8 cellular contexts compared by ENCODE assay signal in genomic region chr1:11272842-11273594, GRCh38. TPM values are rescaled to one million over a fixed set of nuclear protein-coding genes. Genes with fewer than 3 reads are reported as not detected.
DNase-seq lines count a peak whose midpoint lies in the region; TF ChIP-seq lines count a peak whose summit lies in the region.

Gene UBIAD1 (plus strand): TSS chr1:11273198. CDS start chr1:11273532, 334 bp downstream.

- H3K36me3 Mint-ChIP-seq in nephron progenitor cell (ENCODE audit: low read depth): peaks cover 10% of the 10 kb centered on the region
- peaks cover 26% of the 10 kb centered on the region for H3K36me3 Mint-ChIP-seq in stimulated activated naive CD8-positive, alpha-beta T cell treated with anti-CD3 and anti-CD28 coated beads, Interleukin-15, Interleukin-2, amounts not matched to agents 100 ng/mL and 50 ng/mL, for 24 hours (ENCODE audit: low read depth)

- H3K4me2 ChIP-seq in GM23248 (ENCODE audit: unreplicated experiment) (peak within 1 kb of the TSS; percentile 82), Karpas-422 (ENCODE audit: low read depth, low read length, poor library complexity, severe bottlenecking) (peak within 1 kb of the TSS; percentile 90)

- H3K9me3 Mint-ChIP-seq in nephron progenitor cell: no peaks in the 10 kb centered on the region
- no peaks in the 10 kb centered on the region for H3K9me3 Mint-ChIP-seq in stimulated activated naive CD8-positive, alpha-beta T cell treated with anti-CD3 and anti-CD28 coated beads, Interleukin-15, Interleukin-2, amounts not matched to agents 100 ng/mL and 50 ng/mL, for 24 hours

- peak; percentile 38 for TF ChIP-seq CTCF in fibroblast of the aortic adventitia (IDR thresholded peaks at IDR 0.05; ENCODE audit: insufficient read depth, low read length)
- no peak for TF ChIP-seq CTCF in nephron progenitor cell (IDR thresholded peaks at IDR 0.05)

- H3K9ac ChIP-seq in GM23248: peak within 1 kb of the TSS; percentile 81
- H3K9ac ChIP-seq in Karpas-422 (ENCODE audit: low read length): peak within 1 kb of the TSS; percentile 92

- no peaks in the 10 kb centered on the region for H3K27me3 ChIP-seq in GM23248 (replicated peaks; ENCODE audit: insufficient read depth)
- H3K27me3 ChIP-seq in Karpas-422 (ENCODE audit: low read length): no peaks in the 10 kb centered on the region

- no peaks in the 10 kb centered on the region for H3K36me3 ChIP-seq in GM23248 (ENCODE audit: low read depth)
- H3K36me3 ChIP-seq in Karpas-422 (ENCODE audit: insufficient read depth, low read length): no peaks in the 10 kb centered on the region

- H3K4me1 Mint-ChIP-seq in nephron progenitor cell: peaks cover 23% of the 10 kb centered on the region
- peaks cover 35% of the 10 kb centered on the region for H3K4me1 Mint-ChIP-seq in stimulated activated naive CD8-positive, alpha-beta T cell treated with anti-CD3 and anti-CD28 coated beads, Interleukin-15, Interleukin-2, amounts not matched to agents 100 ng/mL and 50 ng/mL, for 24 hours (ENCODE audit: low read depth)

- H3K9me2 ChIP-seq in GM23248 (ENCODE audit: insufficient read depth): no peaks in the 10 kb centered on the region
- H3K9me2 ChIP-seq in Karpas-422 (replicated peaks; ENCODE audit: insufficient read depth, low read length): no peaks in the 10 kb centered on the region

- H3K27ac ChIP-seq in GM23248 (peak within 1 kb of the TSS; percentile 47), Karpas-422 (ENCODE audit: low read length) (peak within 1 kb of the TSS; percentile 52)

- peak within 1 kb of the TSS; percentile 75 for H3K4me3 ChIP-seq in GM23248
- H3K4me3 ChIP-seq in Karpas-422 (ENCODE audit: low read length): peak within 1 kb of the TSS; percentile 84
- peak within 1 kb of the TSS; percentile 90 for H3K4me3 ChIP-seq in fibroblast of the aortic adventitia (ENCODE audit: low read depth, low read length)

- H3K4me3 Mint-ChIP-seq in nephron progenitor cell: peak within 1 kb of the TSS; percentile 94
- peak within 1 kb of the TSS; percentile 97 for H3K4me3 Mint-ChIP-seq in stimulated activated naive CD8-positive, alpha-beta T cell treated with anti-CD3 and anti-CD28 coated beads, Interleukin-15, Interleukin-2, amounts not matched to agents 100 ng/mL and 50 ng/mL, for 24 hours

- H3K79me2 ChIP-seq in GM23248 (ENCODE audit: insufficient read depth) (peaks cover 34% of the 10 kb centered on the region), Karpas-422 (ENCODE audit: low read length) (peaks cover 46% of the 10 kb centered on the region)

- in situ Hi-C loops in GM23248 (cut with MboI): no loop called here

- H3F3A ChIP-seq in GM23248 (ENCODE audit: insufficient read depth): 0 out of 2 replicates have a peak, but pooled peaks cover 3% of the 10 kb centered on the region

- H2AFZ ChIP-seq in GM23248 (peak within 1 kb of the TSS; percentile 92), Karpas-422 (ENCODE audit: low read length) (peak within 1 kb of the TSS; percentile 60)

- H3K9me3 ChIP-seq in GM23248 (ENCODE audit: low read depth) (no peaks in the 10 kb centered on the region), Karpas-422 (ENCODE audit: low read length) (no peaks in the 10 kb centered on the region)

- no peaks in the 10 kb centered on the region for H3K27me3 Mint-ChIP-seq in nephron progenitor cell (ENCODE audit: low read depth, poor library complexity)
- H3K27me3 Mint-ChIP-seq in stimulated activated naive CD8-positive, alpha-beta T cell treated with anti-CD3 and anti-CD28 coated beads, Interleukin-15, Interleukin-2, amounts not matched to agents 100 ng/mL and 50 ng/mL, for 24 hours: no peaks in the 10 kb centered on the region

- 1 to 3% methylated on average over 30 to 45 of the region's 64 CpGs for WGBS in GM23248 (ENCODE audit: low coverage in 1 of 2, low lambda C conversion rate in 2 of 2, missing lambda C conversion rate in 2 of 2), 2 experiments

- peak within 1 kb of the TSS; percentile 88 for H3K27ac Mint-ChIP-seq in nephron progenitor cell
- H3K27ac Mint-ChIP-seq in stimulated activated naive CD8-positive, alpha-beta T cell treated with anti-CD3 and anti-CD28 coated beads, Interleukin-15, Interleukin-2, amounts not matched to agents 100 ng/mL and 50 ng/mL, for 24 hours: peak within 1 kb of the TSS; percentile 90

- no peaks in the 10 kb centered on the region for H4K20me1 ChIP-seq in GM23248 (ENCODE audit: insufficient read depth)
- no peaks in the 10 kb centered on the region for H4K20me1 ChIP-seq in Karpas-422 (ENCODE audit: insufficient read depth, low read depth, low read length)

- H3K4me1 ChIP-seq in GM23248 (ENCODE audit: insufficient read depth): peaks cover 13% of the 10 kb centered on the region; the same call in 1 of the 2 replicates
- peaks cover 24% of the 10 kb centered on the region for H3K4me1 ChIP-seq in Karpas-422 (ENCODE audit: low read length)

- DNase-seq in EL (peak; percentile 87), GM23248 (peak; percentile 95), Karpas-422 (peak; percentile 96), SHP77 (lab: John Stamatoyannopoulos, UW) (peak; percentile 48 to 79), fibroblast of the aortic adventitia (ENCODE audit: low read depth) (peak; percentile 84), nephron progenitor cell (peak; percentile 89)
- DNase-seq in activated T-helper 9 cell treated with anti-CD3 and anti-CD28 coated beads, Interleukin-2, amount 50 U/mL, for 16 hours (ENCODE audit: low read depth): peak; percentile 79

RNA-seq across cellular contexts. Expression of gene UBIAD1, which starts in this region (rescaled TPM):
- 4.8 and 5.2 TPM in 2 replicates for total RNA-seq in GM23248 (2014; rRNA removed; shearing (Covaris generic))
- polyA plus RNA-seq in GM23248 (2016; fragmentation: Nextera tagmentation; extraction: Ambion mirVana): 8.1 and 9.8 TPM in 2 replicates
- 10.4 and 12.2 TPM in 2 replicates for total RNA-seq in Karpas-422 (2014; rRNA removed; shearing (Covaris generic); ENCODE audit: low replicate concordance)
- total RNA-seq in fibroblast of the aortic adventitia (ENCODE audit: low replicate concordance): 2.6 and 11.7 TPM in 2 replicates

Comparison
In these comparisons a context has a peak if more than half of its experiments do, and no peak if none do; other contexts are left out.
1. Peak in every context shown above with its lines: DNase-seq, H3K4me3 ChIP-seq and H3K27ac ChIP-seq.